Comparison of ENCODE assay signal across 1 cellular context in genomic region chr2:235765181-235765820, GRCh38.
TF ChIP-seq lines count a peak whose summit lies in the region.

No MANE protein-coding gene starts in this region.

TF ChIP-seq in HCT116, 20 proteins besides CTCF, POLR2A, EP300 and RAD21 (continued from another document):
- no peak for TF ChIP-seq TCF7L2 (IDR thresholded peaks at IDR 0.05; ENCODE audit: borderline replicate concordance, extremely low read depth, insufficient read depth, insufficient read length)
- TF ChIP-seq CBX3 (IDR thresholded peaks at IDR 0.05; ENCODE audit: low read depth): no peak
- peak; percentile 40 for TF ChIP-seq MAX (IDR thresholded peaks at IDR 0.05)
- TF ChIP-seq ELF1 (IDR thresholded peaks at IDR 0.05; ENCODE audit: borderline replicate concordance, low read depth): no peak
- TF ChIP-seq SP1 (IDR thresholded peaks at IDR 0.05; ENCODE audit: low read depth): no peak
